In genomic region chr15:44595656-44596510, GRCh38 we compare ENCODE assay signal across 12 cellular contexts. TPM values are rescaled to one million over a fixed set of nuclear protein-coding genes. Genes with fewer than 3 reads are reported as not detected.
A peak's percentile ranks its signal among the peaks of the same experiment; 100 is the strongest.
DNase-seq lines count a peak whose midpoint lies in the region; ATAC-seq and TF ChIP-seq lines count a peak whose summit lies in the region.
"Had no signal": no experiment of that assay in that cellular context is flagged by ENCODE, and none has a peak within 500 bp of the region (broad histone marks: within the 10 kb centered on the region; RNA-seq: fewer than 3 reads in every experiment).

No MANE protein-coding gene starts in this region.

- peaks cover 35% of the 10 kb centered on the region for H3K4me1 Mint-ChIP-seq in activated CD8-positive, alpha-beta T cell treated with anti-CD3 and anti-CD28 coated beads, Interleukin-2, amount 10 ng/mL, durations not matched to agents 7 days and 5 days (ENCODE audit: low read depth)
- peaks cover 6 to 23% (median 19%) of the 10 kb centered on the region in 4 donors for H3K4me1 Mint-ChIP-seq in naive thymus-derived CD8-positive, alpha-beta T cell
- H3K4me1 Mint-ChIP-seq in CD14-positive monocyte: no peaks in the 10 kb centered on the region
- H3K4me1 Mint-ChIP-seq: brain had no signal

- peak; percentile 4 for DNase-seq in GM12864 (ENCODE audit: low read depth)
- DNase-seq in activated CD8-positive, alpha-beta T cell treated with anti-CD3 and anti-CD28 coated beads, Interleukin-2, amount 10 ng/mL, durations not matched to agents 7 days and 5 days: no peak
- DNase-seq in naive thymus-derived CD8-positive, alpha-beta T cell: no peak
- DNase-seq in CD14-positive monocyte (ENCODE audit: low spot score): no peak
- no peak for DNase-seq in NCI-H128 (lab: John Stamatoyannopoulos, UW; ENCODE audit: unreplicated experiment)
- DNase-seq: activated CD8-positive, alpha-beta memory T cell treated with anti-CD3 and anti-CD28 coated beads, Interleukin-2, amount 50 U/mL, for 48 hours; heart right ventricle; left cardiac atrium; T1000 had no signal

- no peak overlapping the region for H3K4me3 ChIP-seq in GM12864 (ENCODE audit: low read depth, low read length)
- H3K4me3 ChIP-seq: heart right ventricle had no signal

- no peaks in the 10 kb centered on the region for H3K9me3 Mint-ChIP-seq in activated CD8-positive, alpha-beta T cell treated with anti-CD3 and anti-CD28 coated beads, Interleukin-2, amount 10 ng/mL, durations not matched to agents 7 days and 5 days (ENCODE audit: insufficient read depth)
- H3K9me3 Mint-ChIP-seq in naive thymus-derived CD8-positive, alpha-beta T cell: no peaks in the 10 kb centered on the region
- H3K9me3 Mint-ChIP-seq in CD14-positive monocyte: no peaks in the 10 kb centered on the region
- H3K9me3 Mint-ChIP-seq: brain had no signal

- TF ChIP-seq CTCF in GM12864 (IDR thresholded peaks at IDR 0.05; ENCODE audit: low read depth, low read length, missing control alignments) (no peak), CD14-positive monocyte (IDR thresholded peaks at IDR 0.05) (no peak)

- peak overlapping the region; percentile 53 for H3K27ac Mint-ChIP-seq in activated CD8-positive, alpha-beta T cell treated with anti-CD3 and anti-CD28 coated beads, Interleukin-2, amount 10 ng/mL, durations not matched to agents 7 days and 5 days
- peak overlapping the region; percentile 12 to 80 (median 68) for H3K27ac Mint-ChIP-seq in naive thymus-derived CD8-positive, alpha-beta T cell
- peak overlapping the region in 2 of 7 donors; percentile 65 to 74 for H3K27ac Mint-ChIP-seq in CD14-positive monocyte

- H3K27me3 Mint-ChIP-seq in activated CD8-positive, alpha-beta T cell treated with anti-CD3 and anti-CD28 coated beads, Interleukin-2, amount 10 ng/mL, durations not matched to agents 7 days and 5 days (ENCODE audit: low read depth): no peaks in the 10 kb centered on the region
- H3K27me3 Mint-ChIP-seq in naive thymus-derived CD8-positive, alpha-beta T cell: no peaks in the 10 kb centered on the region
- peaks cover 0 to 2% (median 0%) of the 10 kb centered on the region in 3 donors for H3K27me3 Mint-ChIP-seq in CD14-positive monocyte (ENCODE audit: low read depth in 3 of 3)
- H3K27me3 Mint-ChIP-seq: brain had no signal

- no peak overlapping the region for H3K4me3 Mint-ChIP-seq in activated CD8-positive, alpha-beta T cell treated with anti-CD3 and anti-CD28 coated beads, Interleukin-2, amount 10 ng/mL, durations not matched to agents 7 days and 5 days
- no peak overlapping the region for H3K4me3 Mint-ChIP-seq in naive thymus-derived CD8-positive, alpha-beta T cell
- no peak overlapping the region for H3K4me3 Mint-ChIP-seq in CD14-positive monocyte
- H3K4me3 Mint-ChIP-seq: brain had no signal

- intact Hi-C loops in CD14-positive monocyte (cut with micrococcal nuclease): loop anchor here in 1 of 2 donors (10.0 kb wide), 1 partner anchor 59 kb away; no protein-coding TSS in a partner anchor

- H3K36me3 Mint-ChIP-seq in activated CD8-positive, alpha-beta T cell treated with anti-CD3 and anti-CD28 coated beads, Interleukin-2, amount 10 ng/mL, durations not matched to agents 7 days and 5 days (ENCODE audit: low read depth): peaks cover 46% of the 10 kb centered on the region
- peaks cover 0 to 74% (median 13%) of the 10 kb centered on the region in 3 donors for H3K36me3 Mint-ChIP-seq in naive thymus-derived CD8-positive, alpha-beta T cell
- H3K36me3 Mint-ChIP-seq in CD14-positive monocyte: peaks cover 64 to 88% of the 10 kb centered on the region in 2 donors

- peak; percentile 69 for ATAC-seq in GM21786 (IDR thresholded peaks at IDR 0.05; ENCODE audit: unreplicated experiment)
- no peak for ATAC-seq in activated CD8-positive, alpha-beta T cell treated with anti-CD3 and anti-CD28 coated beads, Interleukin-2, amount 10 ng/mL, durations not matched to agents 7 days and 5 days
- ATAC-seq in naive thymus-derived CD8-positive, alpha-beta T cell: no peak
- ATAC-seq in HG03457 (IDR thresholded peaks at IDR 0.05; ENCODE audit: unreplicated experiment): no peak
- ATAC-seq: heart right ventricle, left cardiac atrium had no signal

- CTCF ChIA-PET in activated CD8-positive, alpha-beta T cell treated with anti-CD3 and anti-CD28 coated beads, Interleukin-2, amount 10 ng/mL, durations not matched to agents 7 days and 5 days (lab: Charles Lee): interaction anchor here (0.6 to 5.1 kb wide), 5 partner anchors 11 to 257 kb away, joined by 3 to 51 read pairs (median 3); partner anchors contain the start of genes SPG11 and TRIM69

- POLR2A ChIA-PET in activated CD8-positive, alpha-beta T cell treated with anti-CD3 and anti-CD28 coated beads, Interleukin-2, amount 10 ng/mL, durations not matched to agents 7 days and 5 days (lab: Charles Lee): interaction anchor here (0.6 to 1.2 kb wide), 4 partner anchors 9 to 566 kb away, joined by 3 to 8 read pairs (median 3); partner anchors contain the start of genes B2M and PATL2
- POLR2A ChIA-PET in naive thymus-derived CD8-positive, alpha-beta T cell (lab: Charles Lee): interaction anchor here (0.6 kb wide), 2 partner anchors 19 to 140 kb away, joined by 3 read pairs; partner anchors contain the start of gene TRIM69

RNA-seq across cellular contexts. Expression of gene EIF3J, which starts 58.9 kb away (rescaled TPM):
- total RNA-seq in activated CD8-positive, alpha-beta T cell treated with anti-CD3 and anti-CD28 coated beads, Interleukin-2, amount 10 ng/mL, durations not matched to agents 7 days and 5 days: 100 to 1,000 TPM in 1 of 2 experiments, 10 to 100 TPM in 1; 91.6 to 100 TPM
- total RNA-seq in naive thymus-derived CD8-positive, alpha-beta T cell: 10 to 100 TPM; 70.9 to 77.4 TPM
- 10 to 100 TPM; 15.3 to 18.4 (median 16.2) TPM for polyA plus RNA-seq in naive thymus-derived CD8-positive, alpha-beta T cell
- 10 to 100 TPM in 1 of 2 donors, 1 to 10 TPM in 1; 9.7 to 13.5 TPM for polyA plus RNA-seq in CD14-positive monocyte
